In the genomic region with DNA sequence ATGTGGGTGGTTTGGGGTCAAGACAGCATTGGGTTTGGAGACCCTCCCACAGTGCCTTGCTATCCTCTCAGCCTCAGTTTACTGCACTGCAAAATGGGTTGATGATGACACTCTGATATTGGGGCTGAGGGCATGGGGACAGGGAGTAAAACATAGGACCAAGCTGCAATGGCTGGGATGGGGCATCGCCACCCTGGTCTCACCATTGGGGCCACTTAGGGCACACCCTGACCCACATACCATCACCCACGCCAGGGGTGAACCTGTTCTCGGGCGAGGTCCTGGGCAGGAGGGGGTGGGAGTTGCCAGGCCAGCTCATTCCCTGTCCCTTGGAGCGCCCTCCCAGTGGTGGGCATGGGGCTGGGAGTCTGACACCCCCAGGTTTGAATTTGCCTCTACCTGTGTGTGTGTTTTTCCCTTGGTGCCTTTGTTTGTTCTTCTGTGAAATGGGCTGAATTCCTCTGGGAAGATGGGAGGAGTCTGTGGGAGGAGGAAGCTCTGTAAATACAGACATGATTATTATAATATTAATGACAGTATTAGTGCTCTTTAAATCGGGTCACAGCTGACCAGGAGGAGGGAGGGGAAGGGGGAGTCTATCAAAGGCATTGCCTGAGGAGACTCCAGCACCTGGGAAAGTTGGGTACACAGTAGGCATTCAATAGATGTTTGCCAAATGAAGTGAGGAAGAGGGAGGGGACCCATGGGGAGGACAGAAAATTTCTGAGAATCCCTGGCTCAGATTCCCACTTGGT, we compare ENCODE assay signal across 12 cellular contexts. TPM values are rescaled to one million over a fixed set of nuclear protein-coding genes. Genes with fewer than 3 reads are reported as not detected.
A peak's percentile ranks its signal among the peaks of the same experiment; 100 is the strongest.
DNase-seq lines count a peak whose midpoint lies in the region; ATAC-seq, FAIRE-seq and TF ChIP-seq lines count a peak whose summit lies in the region.
"Had no signal": no experiment of that assay in that cellular context is flagged by ENCODE, and none has a peak within 500 bp of the region (broad histone marks: within the 10 kb centered on the region; RNA-seq: fewer than 3 reads in every experiment).

No MANE protein-coding gene starts in this region.

- TF ChIP-seq CTCF in HepG2 (CRISPR knock-in tag; IDR thresholded peaks at IDR 0.05) (no peak), right lobe of liver (IDR thresholded peaks at IDR 0.05) (no peak), glutamatergic neuron (IDR thresholded peaks at IDR 0.05; ENCODE audit: partially characterized antibody, unreplicated experiment) (no peak), type B pancreatic cell (conservative IDR thresholded peaks at IDR 0.05) (no peak)

- TF ChIP-seq RAD21 in HepG2 (CRISPR knock-in tag; IDR thresholded peaks at IDR 0.05), result no peak

- 73% methylated on average over 6 of the region's 6 CpGs for WGBS in HepG2 (ENCODE audit: low lambda C conversion rate)
- 25% methylated on average over 1 of the region's 6 CpGs for WGBS in right lobe of liver (ENCODE audit: insufficient coverage, low coverage, low lambda C conversion rate, missing lambda C conversion rate)

- H3K27me3 ChIP-seq in HepG2 (ENCODE audit: control insufficient read depth in 1 of 2, insufficient read depth in 2 of 2, low read length in 2 of 2) (no peaks in the 10 kb centered on the region), right lobe of liver (no peaks in the 10 kb centered on the region)

- H4K20me1 ChIP-seq in HepG2 (ENCODE audit: insufficient read depth, low read length), result no peaks in the 10 kb centered on the region

- ATAC-seq in HepG2, result no peak
- ATAC-seq in right lobe of liver, result no peak
- ATAC-seq in HG03432 (IDR thresholded peaks at IDR 0.05; ENCODE audit: unreplicated experiment), result no peak
- ATAC-seq: activated naive CD4-positive, alpha-beta T cell treated with anti-CD3 and anti-CD28 coated beads, Interleukin-2, amount 50 U/mL, for 72 hours had no signal

- H3K27ac ChIP-seq in HepG2 (ENCODE audit: extremely low read length, insufficient read depth, low read length), result no peak overlapping the region
- no peak overlapping the region for H3K27ac ChIP-seq in right lobe of liver
- H3K27ac ChIP-seq: prostate gland had no signal

- H3K4me1 Mint-ChIP-seq in activated CD4-positive, alpha-beta memory T cell treated with anti-CD3 and anti-CD28 coated beads, Interleukin-2, amount 10 ng/mL, durations not matched to agents 7 days and 5 days, result peaks cover 50% of the 10 kb centered on the region
- H3K4me1 Mint-ChIP-seq in glutamatergic neuron (ENCODE audit: low read depth, unreplicated experiment) (peaks cover 3% of the 10 kb centered on the region), type B pancreatic cell (ENCODE audit: unreplicated experiment) (no peaks in the 10 kb centered on the region)

- intact Hi-C loops in HepG2 (cut with micrococcal nuclease; ENCODE audit: unreplicated experiment), result no loop called here
- intact Hi-C loops in right lobe of liver (cut with DNase I), result no loop called here

- H2AFZ ChIP-seq in HepG2 (ENCODE audit: low read length), result no peak overlapping the region

- H3K4me1 ChIP-seq in HepG2 (ENCODE audit: insufficient read depth, low read length) (peaks cover 60% of the 10 kb centered on the region), right lobe of liver (no peaks in the 10 kb centered on the region)
- H3K4me1 ChIP-seq: prostate gland had no signal

- no peaks in the 10 kb centered on the region for H3K79me2 ChIP-seq in HepG2 (ENCODE audit: insufficient read depth, low read length)

- no peak for TF ChIP-seq POLR2A in HepG2 (IDR thresholded peaks at IDR 0.05; ENCODE audit: insufficient read depth in 1 of 2, low read depth in 2 of 2, low read length in 2 of 2)
- TF ChIP-seq POLR2A in right lobe of liver (IDR thresholded peaks at IDR 0.05), result no peak

- H3K4me3 ChIP-seq in HepG2 (replicated peaks in 1 of 3; ENCODE audit: insufficient read depth in 1 of 3, low read depth in 2 of 3, low read length in 3 of 3), result peak overlapping the region in 1 of 3 experiments; percentile 42; a peak in 1 of 6 replicates
- H3K4me3 ChIP-seq in right lobe of liver, result no peak overlapping the region
- H3K4me3 ChIP-seq: prostate gland had no signal

- TF ChIP-seq EP300 in HepG2 (IDR thresholded peaks at IDR 0.05; ENCODE audit: low read depth in 2 of 2, low read length in 2 of 2) (no peak), HepG2 (CRISPR knock-in tag; IDR thresholded peaks at IDR 0.05; ENCODE audit: borderline replicate concordance) (no peak)

- peak overlapping the region; percentile 83 for H3K27ac Mint-ChIP-seq in activated CD4-positive, alpha-beta memory T cell treated with anti-CD3 and anti-CD28 coated beads, Interleukin-2, amount 10 ng/mL, durations not matched to agents 7 days and 5 days
- H3K27ac Mint-ChIP-seq in glutamatergic neuron (ENCODE audit: unreplicated experiment) (no peak overlapping the region), type B pancreatic cell (no peak overlapping the region)

- no peaks in the 10 kb centered on the region for H3K27me3 Mint-ChIP-seq in activated CD4-positive, alpha-beta memory T cell treated with anti-CD3 and anti-CD28 coated beads, Interleukin-2, amount 10 ng/mL, durations not matched to agents 7 days and 5 days
- H3K27me3 Mint-ChIP-seq in glutamatergic neuron (ENCODE audit: unreplicated experiment) (peaks cover 7% of the 10 kb centered on the region), type B pancreatic cell (peaks cover 6% of the 10 kb centered on the region)

- CTCF ChIA-PET in HepG2 (lab: Yijun Ruan, JAX; ENCODE audit: low intra/inter-chr PET ratio, low total read pairs), result no interaction called here
- CTCF ChIA-PET in activated CD4-positive, alpha-beta memory T cell treated with anti-CD3 and anti-CD28 coated beads, Interleukin-2, amount 10 ng/mL, durations not matched to agents 7 days and 5 days (lab: Charles Lee), result interaction anchor here (2.2 kb wide), 1 partner anchor 110 kb away, joined by 9 read pairs; a partner anchor contains a TSS

- in situ Hi-C loops in HepG2 (cut with HindIII; ENCODE audit: extremely low pct_ligation_motif_present, low pct_unique_long_range_greater_than_20kb), result no loop called here

- H3K9me3 ChIP-seq in HepG2 (ENCODE audit: low read length), result no peaks in the 10 kb centered on the region
- H3K9me3 ChIP-seq in right lobe of liver, result no peaks in the 10 kb centered on the region
- H3K9me3 ChIP-seq: prostate gland had no signal

- H3K4me3 Mint-ChIP-seq in activated CD4-positive, alpha-beta memory T cell treated with anti-CD3 and anti-CD28 coated beads, Interleukin-2, amount 10 ng/mL, durations not matched to agents 7 days and 5 days, result peak overlapping the region; percentile 86
- H3K4me3 Mint-ChIP-seq in glutamatergic neuron (ENCODE audit: unreplicated experiment), result peak overlapping the region; percentile 75
- H3K4me3 Mint-ChIP-seq in type B pancreatic cell, result peak overlapping the region; percentile 61

- POLR2A ChIA-PET in HepG2 (lab: Yijun Ruan, JAX), result no interaction called here
- POLR2A ChIA-PET in activated CD4-positive, alpha-beta memory T cell treated with anti-CD3 and anti-CD28 coated beads, Interleukin-2, amount 10 ng/mL, durations not matched to agents 7 days and 5 days (lab: Charles Lee), result interaction anchor here (1.1 to 3.2 kb wide), 4 partner anchors 29 to 103 kb away, joined by 3 to 23 read pairs (median 11); a partner anchor contains a TSS

- peak overlapping the region; percentile 82 for H3K4me2 ChIP-seq in HepG2 (ENCODE audit: low read depth, low read length)

- H3K36me3 Mint-ChIP-seq in activated CD4-positive, alpha-beta memory T cell treated with anti-CD3 and anti-CD28 coated beads, Interleukin-2, amount 10 ng/mL, durations not matched to agents 7 days and 5 days (ENCODE audit: low read depth), result peaks cover 18% of the 10 kb centered on the region
- H3K36me3 Mint-ChIP-seq in glutamatergic neuron (ENCODE audit: unreplicated experiment), result no peaks in the 10 kb centered on the region
- no peaks in the 10 kb centered on the region for H3K36me3 Mint-ChIP-seq in type B pancreatic cell

- no peak overlapping the region for H3K9ac ChIP-seq in HepG2 (ENCODE audit: insufficient read depth, low read depth, low read length)

- BruUV-seq in HepG2 (replicated peaks; lab: Mats Ljungman, UMichigan), result no TSS peak

- no peaks in the 10 kb centered on the region for H3K9me3 Mint-ChIP-seq in activated CD4-positive, alpha-beta memory T cell treated with anti-CD3 and anti-CD28 coated beads, Interleukin-2, amount 10 ng/mL, durations not matched to agents 7 days and 5 days
- peaks cover 7% of the 10 kb centered on the region for H3K9me3 Mint-ChIP-seq in glutamatergic neuron (ENCODE audit: unreplicated experiment)
- no peaks in the 10 kb centered on the region for H3K9me3 Mint-ChIP-seq in type B pancreatic cell
- H3K9me3 Mint-ChIP-seq: activated naive CD4-positive, alpha-beta T cell treated with anti-CD3 and anti-CD28 coated beads, Interleukin-2, amount 50 U/mL, for 72 hours had no signal

- no peak for DNase-seq in HepG2 (ENCODE audit: low spot score)
- DNase-seq in right lobe of liver, result no peak
- no peak for DNase-seq in activated CD4-positive, alpha-beta memory T cell treated with anti-CD3 and anti-CD28 coated beads, Interleukin-2, amount 10 ng/mL, durations not matched to agents 7 days and 5 days
- DNase-seq in glutamatergic neuron, result no peak
- DNase-seq in type B pancreatic cell (ENCODE audit: extremely low spot score, unreplicated experiment), result no peak
- no peak for DNase-seq in NCI-H2227 treated with DMSO at 0.1 percent for 48 hours (lab: John Stamatoyannopoulos, UW)
- DNase-seq in activated effector memory CD4-positive, alpha-beta T cell treated with Interleukin-2 at 50 U/mL for 16 hours, result no peak
- DNase-seq: NCI-H748 treated with DMSO at 0.1 percent for 48 hours had no signal

- H3K36me3 ChIP-seq in HepG2 (replicated peaks in 1 of 2; ENCODE audit: control insufficient read depth in 1 of 2, insufficient read depth in 2 of 2, low read length in 2 of 2) (no peaks in the 10 kb centered on the region), right lobe of liver (no peaks in the 10 kb centered on the region)
- H3K36me3 ChIP-seq: prostate gland had no signal

- FAIRE-seq in HepG2 (lab: Jason Lieb, UNC), result no peak
- FAIRE-seq: colon had no signal

RNA-seq across cellular contexts. Expression of a gene that starts 2.2 kb away (rescaled TPM):
- total RNA-seq in HepG2 (2016; rRNA removed; fragmentation: Illumina TruSeq; extraction: Trizol) (1.2 and 1.3 TPM in 2 replicates), right lobe of liver (1 to 10 TPM in 4 of 6 experiments, under 1 TPM in 2; 0.93 to 3.6 (median 1.3) TPM), glutamatergic neuron (ENCODE audit: unreplicated experiment) (45.2 TPM), type B pancreatic cell (ENCODE audit: low replicate concordance) (2.5 and 4.4 TPM in 2 replicates)
- total RNA-seq in HepG2 (2016; cell fraction: cytosol; rRNA removed; fragmentation: Illumina TruSeq; extraction: Trizol; ENCODE audit: low read depth), result 0.18 and 1.7 TPM in 2 replicates
- 0.45 and 2.3 TPM in 2 replicates for total RNA-seq in HepG2 (2016; cell fraction: insoluble cytoplasmic fraction; rRNA removed; fragmentation: Illumina TruSeq; extraction: Trizol)
- total RNA-seq in HepG2 (2016; cell fraction: membrane; rRNA removed; fragmentation: Illumina TruSeq; extraction: Trizol), result 1.4 TPM in 2 replicates
- 1.6 and 3.1 TPM in 2 replicates for total RNA-seq in HepG2 (2016; cell fraction: nucleus; rRNA removed; fragmentation: Illumina TruSeq; extraction: Trizol)
- 2.5 and 3.1 TPM in 2 replicates for polyA plus RNA-seq in HepG2 (2011; rRNA removed)
- 0.95 and 1.5 TPM in 2 replicates for polyA plus RNA-seq in HepG2 (2011; cell fraction: cytosol; rRNA removed)
- polyA plus RNA-seq in HepG2 (2011; cell fraction: nucleus; rRNA removed), result 23.2 and 28.6 TPM in 2 replicates
- polyA plus RNA-seq in HepG2 (2012), result 4.3 and 5.3 TPM in 2 replicates
- polyA plus RNA-seq in HepG2 (2016; cell fraction: cytosol; fragmentation: Illumina TruSeq; extraction: Trizol; ENCODE audit: low read depth), result 0.75 and 1.1 TPM in 2 replicates
- 0.76 and 2.0 TPM in 2 replicates for polyA plus RNA-seq in HepG2 (2016; cell fraction: insoluble cytoplasmic fraction; fragmentation: Illumina TruSeq; extraction: Trizol; ENCODE audit: low read depth)
- polyA plus RNA-seq in HepG2 (2016; cell fraction: membrane; fragmentation: Illumina TruSeq; extraction: Trizol; ENCODE audit: low read depth), result 0.88 and 1.4 TPM in 2 replicates
- 4.8 and 5.1 TPM in 2 replicates for polyA plus RNA-seq in HepG2 (2016; cell fraction: nucleus; fragmentation: Illumina TruSeq; extraction: Trizol; ENCODE audit: insufficient read depth, low read depth)
- polyA minus RNA-seq in HepG2 (2011; rRNA and poly(A)+ RNA removed; ENCODE audit: low replicate concordance), result 1.3 and 16.7 TPM in 2 replicates
- polyA minus RNA-seq in HepG2 (2011; cell fraction: cytosol; rRNA and poly(A)+ RNA removed), result 2.5 and 4.6 TPM in 2 replicates
- polyA minus RNA-seq in HepG2 (2011; cell fraction: nucleus; rRNA and poly(A)+ RNA removed), result 20.1 and 21.3 TPM in 2 replicates
- total RNA-seq in activated CD4-positive, alpha-beta memory T cell treated with anti-CD3 and anti-CD28 coated beads, Interleukin-2, amount 10 ng/mL, durations not matched to agents 7 days and 5 days, result 10 to 100 TPM; 64.8 to 76.7 TPM

RNA-seq across cellular contexts. Expression of a gene that starts 29.8 kb away (rescaled TPM):
- total RNA-seq in HepG2 (2016; rRNA removed; fragmentation: Illumina TruSeq; extraction: Trizol) (3.8 and 12.2 TPM in 2 replicates), right lobe of liver (10 to 100 TPM; 11.1 to 31.3 (median 14.9) TPM), glutamatergic neuron (ENCODE audit: unreplicated experiment) (111 TPM), type B pancreatic cell (ENCODE audit: low replicate concordance) (87.1 and 93.6 TPM in 2 replicates)
- total RNA-seq in HepG2 (2016; cell fraction: cytosol; rRNA removed; fragmentation: Illumina TruSeq; extraction: Trizol; ENCODE audit: low read depth), result 2.4 and 2.8 TPM in 2 replicates
- total RNA-seq in HepG2 (2016; cell fraction: insoluble cytoplasmic fraction; rRNA removed; fragmentation: Illumina TruSeq; extraction: Trizol), result 6.4 and 9.5 TPM in 2 replicates
- total RNA-seq in HepG2 (2016; cell fraction: membrane; rRNA removed; fragmentation: Illumina TruSeq; extraction: Trizol), result 6.3 and 6.5 TPM in 2 replicates
- 6.7 and 10.0 TPM in 2 replicates for total RNA-seq in HepG2 (2016; cell fraction: nucleus; rRNA removed; fragmentation: Illumina TruSeq; extraction: Trizol)
- polyA plus RNA-seq in HepG2 (2011; rRNA removed), result 7.3 and 8.2 TPM in 2 replicates
- polyA plus RNA-seq in HepG2 (2011; cell fraction: cytosol; rRNA removed), result 3.3 and 5.6 TPM in 2 replicates
- polyA plus RNA-seq in HepG2 (2011; cell fraction: nucleus; rRNA removed), result 34.8 and 36.5 TPM in 2 replicates
- 18.2 and 28.7 TPM in 2 replicates for polyA plus RNA-seq in HepG2 (2012)
- 1.0 and 1.3 TPM in 2 replicates for polyA plus RNA-seq in HepG2 (2016; cell fraction: cytosol; fragmentation: Illumina TruSeq; extraction: Trizol; ENCODE audit: low read depth)
- 8.8 and 13.1 TPM in 2 replicates for polyA plus RNA-seq in HepG2 (2016; cell fraction: insoluble cytoplasmic fraction; fragmentation: Illumina TruSeq; extraction: Trizol; ENCODE audit: low read depth)
- polyA plus RNA-seq in HepG2 (2016; cell fraction: membrane; fragmentation: Illumina TruSeq; extraction: Trizol; ENCODE audit: low read depth), result 2.1 and 3.2 TPM in 2 replicates
- 15.3 and 23.8 TPM in 2 replicates for polyA plus RNA-seq in HepG2 (2016; cell fraction: nucleus; fragmentation: Illumina TruSeq; extraction: Trizol; ENCODE audit: insufficient read depth, low read depth)
- 37.6 and 52.5 TPM in 2 replicates for polyA minus RNA-seq in HepG2 (2011; rRNA and poly(A)+ RNA removed; ENCODE audit: low replicate concordance)
- 19.4 and 24.6 TPM in 2 replicates for polyA minus RNA-seq in HepG2 (2011; cell fraction: cytosol; rRNA and poly(A)+ RNA removed)
- polyA minus RNA-seq in HepG2 (2011; cell fraction: nucleus; rRNA and poly(A)+ RNA removed), result 10.9 and 11.4 TPM in 2 replicates
- 10 to 100 TPM; 66.2 to 76.2 TPM for total RNA-seq in activated CD4-positive, alpha-beta memory T cell treated with anti-CD3 and anti-CD28 coated beads, Interleukin-2, amount 10 ng/mL, durations not matched to agents 7 days and 5 days

RNA-seq across cellular contexts. Expression of a gene that starts 45.9 kb away (rescaled TPM):
- total RNA-seq in HepG2 (2016; rRNA removed; fragmentation: Illumina TruSeq; extraction: Trizol) (0.48 and 0.86 TPM in 2 replicates), right lobe of liver (10 to 100 TPM in 2 of 6 experiments, 1 to 10 TPM in 3, under 1 TPM in 1; 0.26 to 13.6 (median 3.1) TPM), glutamatergic neuron (ENCODE audit: unreplicated experiment) (not detected), type B pancreatic cell (ENCODE audit: low replicate concordance) (12.3 and 22.6 TPM in 2 replicates)
- 0.18 and 0.40 TPM in 2 replicates for total RNA-seq in HepG2 (2016; cell fraction: cytosol; rRNA removed; fragmentation: Illumina TruSeq; extraction: Trizol; ENCODE audit: low read depth)
- total RNA-seq in HepG2 (2016; cell fraction: insoluble cytoplasmic fraction; rRNA removed; fragmentation: Illumina TruSeq; extraction: Trizol), result 0.36 and 1.2 TPM in 2 replicates
- total RNA-seq in HepG2 (2016; cell fraction: membrane; rRNA removed; fragmentation: Illumina TruSeq; extraction: Trizol), result 0.38 and 0.43 TPM in 2 replicates
- 1.0 and 1.3 TPM in 2 replicates for total RNA-seq in HepG2 (2016; cell fraction: nucleus; rRNA removed; fragmentation: Illumina TruSeq; extraction: Trizol)
- 4.0 and 8.6 TPM in 2 replicates for polyA plus RNA-seq in HepG2 (2011; rRNA removed)
- 4.2 and 6.3 TPM in 2 replicates for polyA plus RNA-seq in HepG2 (2011; cell fraction: cytosol; rRNA removed)
- polyA plus RNA-seq in HepG2 (2011; cell fraction: nucleus; rRNA removed), result 3.5 and 4.5 TPM in 2 replicates
- polyA plus RNA-seq in HepG2 (2012), result 9.1 and 10.5 TPM in 2 replicates
- polyA plus RNA-seq in HepG2 (2016; cell fraction: cytosol; fragmentation: Illumina TruSeq; extraction: Trizol; ENCODE audit: low read depth), result 0.10 and 0.18 TPM in 2 replicates
- polyA plus RNA-seq in HepG2 (2016; cell fraction: insoluble cytoplasmic fraction; fragmentation: Illumina TruSeq; extraction: Trizol; ENCODE audit: low read depth), result 0.61 and 0.62 TPM in 2 replicates
- 0.29 and 0.35 TPM in 2 replicates for polyA plus RNA-seq in HepG2 (2016; cell fraction: membrane; fragmentation: Illumina TruSeq; extraction: Trizol; ENCODE audit: low read depth)
- polyA plus RNA-seq in HepG2 (2016; cell fraction: nucleus; fragmentation: Illumina TruSeq; extraction: Trizol; ENCODE audit: insufficient read depth, low read depth), result 1.8 and 2.3 TPM in 2 replicates
- 2.7 and 11.1 TPM in 2 replicates for polyA minus RNA-seq in HepG2 (2011; rRNA and poly(A)+ RNA removed; ENCODE audit: low replicate concordance)
- polyA minus RNA-seq in HepG2 (2011; cell fraction: cytosol; rRNA and poly(A)+ RNA removed), result 3.0 and 4.7 TPM in 2 replicates
- 1.8 and 3.1 TPM in 2 replicates for polyA minus RNA-seq in HepG2 (2011; cell fraction: nucleus; rRNA and poly(A)+ RNA removed)
- not detected for total RNA-seq in activated CD4-positive, alpha-beta memory T cell treated with anti-CD3 and anti-CD28 coated beads, Interleukin-2, amount 10 ng/mL, durations not matched to agents 7 days and 5 days
